18 cellular contexts compared by ENCODE assay signal in the genomic region with DNA sequence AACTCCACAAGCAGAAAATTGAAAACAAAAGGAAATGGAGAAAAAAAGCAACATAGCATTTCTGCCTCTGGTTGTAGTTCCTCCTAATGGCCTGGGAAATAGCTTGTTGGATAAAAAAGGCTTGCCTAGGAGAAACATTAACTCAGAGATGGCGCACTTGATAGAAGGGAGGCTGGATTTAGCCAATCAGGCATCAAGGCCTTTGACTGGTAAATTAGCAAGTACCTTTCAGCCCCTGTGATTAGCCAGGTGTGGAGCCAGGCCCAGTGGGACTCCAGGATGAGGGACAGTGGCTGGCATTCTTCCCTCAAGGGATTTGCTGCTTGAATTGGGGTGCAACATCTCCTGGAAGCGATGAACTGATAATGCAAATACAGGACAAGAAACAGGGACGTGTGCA.
A peak's percentile ranks its signal among the peaks of the same experiment; 100 is the strongest.
DNase-seq lines count a peak whose midpoint lies in the region; ATAC-seq and TF ChIP-seq lines count a peak whose summit lies in the region.
"Had no signal": no experiment of that assay in that cellular context is flagged by ENCODE, and none has a peak within 500 bp of the region (broad histone marks: within the 10 kb centered on the region; RNA-seq: fewer than 3 reads in every experiment).

No MANE protein-coding gene starts in this region.

- no peaks in the 10 kb centered on the region for H3K9me2 ChIP-seq in Karpas-422 (replicated peaks; ENCODE audit: insufficient read depth, low read length)

- H3K4me3 ChIP-seq in Karpas-422 (ENCODE audit: low read length) (no peak overlapping the region), WERI-Rb-1 (ENCODE audit: low read depth, low read length) (no peak overlapping the region), mucosa of descending colon (no peak overlapping the region)
- H3K4me3 ChIP-seq: coronary artery, heart right ventricle, tibial nerve had no signal

- no peak overlapping the region for H3K9ac ChIP-seq in Karpas-422 (ENCODE audit: low read length)
- H3K9ac ChIP-seq: parathyroid adenoma had no signal

- H3K9me3 ChIP-seq in Karpas-422 (ENCODE audit: low read length), result no peaks in the 10 kb centered on the region
- H3K9me3 ChIP-seq in WERI-Rb-1 (ENCODE audit: severe bottlenecking), result no peaks in the 10 kb centered on the region
- H3K9me3 ChIP-seq in mucosa of descending colon, result no peaks in the 10 kb centered on the region
- H3K9me3 ChIP-seq: Caco-2, heart right ventricle, tibial nerve had no signal

- TF ChIP-seq CTCF in WERI-Rb-1 (IDR thresholded peaks at IDR 0.05; ENCODE audit: low read depth, low read length), result no peak
- TF ChIP-seq CTCF in mucosa of descending colon (IDR thresholded peaks at IDR 0.05), result no peak

- DNase-seq in DMS 273 treated with DMSO at 0.1 percent for 48 hours (lab: John Stamatoyannopoulos, UW), result peak; percentile 4
- peak; percentile 46 for DNase-seq in Karpas-422
- no peak for DNase-seq in WERI-Rb-1
- DNase-seq in mucosa of descending colon, result no peak
- DNase-seq in cardiac septum (ENCODE audit: low spot score), result no peak
- DNase-seq in activated T-cell treated with anti-CD3 and anti-CD28 coated beads, Interleukin-2, amount 50 U/mL, for 48 hours, result no peak
- DNase-seq in RPMI8226, result no peak
- DNase-seq: Caco-2; heart right ventricle; NCI-H2029; stimulated activated CD4-positive, alpha-beta T cell treated with anti-CD3 and anti-CD28 coated beads, Interleukin-1b, Interleukin-23, amount 100 ng/mL, for 48 hours; stimulated activated naive CD8-positive, alpha-beta T cell treated with anti-CD3 and anti-CD28 coated beads, Interleukin-15, Interleukin-2, amounts not matched to agents 100 U/mL and 50 U/mL, for 24 hours; T1000 had no signal

- no peaks in the 10 kb centered on the region for H3K79me2 ChIP-seq in Karpas-422 (ENCODE audit: low read length)
- H3K79me2 ChIP-seq: parathyroid adenoma had no signal

- H3K36me3 ChIP-seq in Karpas-422 (ENCODE audit: insufficient read depth, low read length), result no peaks in the 10 kb centered on the region
- no peaks in the 10 kb centered on the region for H3K36me3 ChIP-seq in WERI-Rb-1
- no peaks in the 10 kb centered on the region for H3K36me3 ChIP-seq in mucosa of descending colon (ENCODE audit: low read depth)
- H3K36me3 ChIP-seq: heart right ventricle, tibial nerve had no signal

- no peak overlapping the region for H2AFZ ChIP-seq in Karpas-422 (ENCODE audit: low read length)
- H2AFZ ChIP-seq: parathyroid adenoma had no signal

- H3K27ac ChIP-seq in Karpas-422 (ENCODE audit: low read length), result no peak overlapping the region
- peak overlapping the region; percentile 12 for H3K27ac ChIP-seq in WERI-Rb-1
- H3K27ac ChIP-seq: coronary artery, heart right ventricle, parathyroid adenoma, tibial nerve had no signal

- no peaks in the 10 kb centered on the region for H4K20me1 ChIP-seq in Karpas-422 (ENCODE audit: insufficient read depth, low read depth, low read length)

- no peaks in the 10 kb centered on the region for H3K27me3 ChIP-seq in Karpas-422 (ENCODE audit: low read length)
- no peaks in the 10 kb centered on the region for H3K27me3 ChIP-seq in WERI-Rb-1 (ENCODE audit: insufficient read depth, low read depth, severe bottlenecking)
- H3K27me3 ChIP-seq: heart right ventricle, tibial nerve had no signal

- ATAC-seq in mucosa of descending colon, result peak; percentile 60
- ATAC-seq: activated CD4-positive, CD25-positive, alpha-beta regulatory T cell treated with anti-CD3 and anti-CD28 coated beads, Interleukin-2, amount 50 U/mL, for 24 hours; HCT116; heart right ventricle; stimulated activated naive CD8-positive, alpha-beta T cell treated with anti-CD3 and anti-CD28 coated beads, Interleukin-15, Interleukin-2, amounts not matched to agents 100 U/mL and 50 U/mL, for 24 hours had no signal

- H3K4me1 ChIP-seq in Karpas-422 (ENCODE audit: low read length), result peaks cover 8% of the 10 kb centered on the region
- no peaks in the 10 kb centered on the region for H3K4me1 ChIP-seq in mucosa of descending colon (ENCODE audit: low read depth)
- H3K4me1 ChIP-seq: Caco-2, parathyroid adenoma had no signal

- no peak overlapping the region for H3K4me2 ChIP-seq in Karpas-422 (ENCODE audit: low read depth, low read length, poor library complexity, severe bottlenecking)

- intact Hi-C loops in mucosa of descending colon (cut with DNase I, micrococcal nuclease) (no loop called here), cardiac septum (cut with DNase I) (no loop called here)

Comparison
In these comparisons a context has a peak if more than half of its experiments do, and no peak if none do; other contexts are left out.
1. DNase-seq: peak in DMS 273 treated with DMSO at 0.1 percent for 48 hours (single experiment) and Karpas-422 (single experiment); none in WERI-Rb-1 (single experiment), mucosa of descending colon (0 of 3), cardiac septum (single experiment), activated T-cell treated with anti-CD3 and anti-CD28 coated beads, Interleukin-2, amount 50 U/mL, for 48 hours (0 of 2) and RPMI8226 (single experiment).